ENCODE assay signal across 8 cellular contexts in the genomic region with DNA sequence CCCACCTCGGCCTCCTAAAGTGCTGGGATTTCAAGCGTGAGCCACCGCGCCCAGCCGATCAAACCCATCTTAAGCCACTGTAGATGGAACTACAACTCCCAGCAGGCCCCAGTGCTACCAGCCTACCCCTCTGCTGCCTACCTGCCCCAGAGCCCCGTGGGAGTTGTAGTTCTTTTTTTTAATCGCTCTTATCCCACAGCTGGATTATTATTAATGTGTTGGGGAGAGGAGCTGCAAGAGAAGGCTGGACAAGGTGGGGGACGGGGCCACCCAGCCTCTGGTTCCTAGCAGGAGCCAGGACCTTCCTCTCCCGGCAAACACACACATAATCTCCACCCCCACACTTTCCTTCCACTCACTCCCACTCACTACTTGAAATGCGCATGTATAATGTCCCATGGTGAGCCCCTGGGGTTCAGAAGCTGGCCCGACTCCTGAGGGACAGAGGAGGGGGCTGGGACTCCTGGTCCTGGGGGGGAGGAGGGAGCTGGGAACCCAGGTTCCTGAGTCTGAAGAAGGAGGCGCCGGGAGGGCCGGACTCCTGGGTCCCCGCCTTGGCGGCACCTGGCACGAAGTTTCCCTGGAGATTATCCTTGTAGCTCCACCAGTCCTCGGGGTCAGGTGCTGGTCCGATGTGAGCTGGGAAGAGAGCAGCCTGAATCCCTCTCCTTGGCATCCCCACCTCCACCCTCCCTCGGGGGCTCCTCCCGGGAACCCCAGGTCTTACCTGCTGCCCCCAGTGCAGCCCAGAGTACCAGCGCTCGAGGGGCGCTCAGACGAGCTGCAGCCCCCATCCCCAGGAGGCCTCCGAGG. TPM values are rescaled to one million over a fixed set of nuclear protein-coding genes. Genes with fewer than 3 reads are reported as not detected.
A peak's percentile ranks its signal among the peaks of the same experiment; 100 is the strongest.
DNase-seq lines count a peak whose midpoint lies in the region; ATAC-seq and TF ChIP-seq lines count a peak whose summit lies in the region.

No MANE protein-coding gene starts in this region.

- H3K4me3 ChIP-seq in HUES48 (ENCODE audit: low read depth, low read length) = peak overlapping the region; percentile 95
- H3K4me3 ChIP-seq in OCI-LY3 (ENCODE audit: low read length) = peak overlapping the region; percentile 81
- H3K4me3 ChIP-seq in esophagus (ENCODE audit: low read depth in 1 of 2, low read length in 2 of 2) = peak overlapping the region; percentile 51 to 57
- H3K4me3 ChIP-seq in muscle layer of colon (ENCODE audit: low read depth in 1 of 2, low read length in 2 of 2) = peak overlapping the region; percentile 66 to 86

- H3K79me2 ChIP-seq in OCI-LY3 (ENCODE audit: low read length) = no peaks in the 10 kb centered on the region

- H3K4me1 Mint-ChIP-seq in stimulated activated effector memory CD8-positive, alpha-beta T cell treated with anti-CD3 and anti-CD28 coated beads, Interleukin-12 subunit alpha, Interleukin-12 subunit beta, amount 100 ng/mL, for 72 hours = peaks cover 45% of the 10 kb centered on the region

- H3K36me3 Mint-ChIP-seq in stimulated activated effector memory CD8-positive, alpha-beta T cell treated with anti-CD3 and anti-CD28 coated beads, Interleukin-12 subunit alpha, Interleukin-12 subunit beta, amount 100 ng/mL, for 72 hours = peaks cover 18% of the 10 kb centered on the region

- no peak for TF ChIP-seq CTCF in OCI-LY3 (IDR thresholded peaks at IDR 0.05; ENCODE audit: low read depth, low read length)

- peak; percentile 85 for DNase-seq in DMS 273 treated with DMSO at 0.1 percent for 48 hours (lab: John Stamatoyannopoulos, UW)
- DNase-seq in activated T-cell treated with anti-CD3 and anti-CD28 coated beads for 48 hours (ENCODE audit: low read depth) = peak; percentile 66
- peak; percentile 59 to 83 for DNase-seq in stimulated activated effector memory CD8-positive, alpha-beta T cell treated with anti-CD3 and anti-CD28 coated beads, Interleukin-12 subunit alpha, Interleukin-12 subunit beta, amount 100 ng/mL, for 72 hours (ENCODE audit: low spot score in 2 of 2)

- H3K27ac Mint-ChIP-seq in stimulated activated effector memory CD8-positive, alpha-beta T cell treated with anti-CD3 and anti-CD28 coated beads, Interleukin-12 subunit alpha, Interleukin-12 subunit beta, amount 100 ng/mL, for 72 hours = peak overlapping the region; percentile 96

- peak overlapping the region; percentile 99 for H3K4me2 ChIP-seq in OCI-LY3 (ENCODE audit: low read length)

- H3K9ac ChIP-seq in HUES48 (ENCODE audit: low read depth, low read length) (peak overlapping the region; percentile 7; the same call in 1 of the 2 replicates), OCI-LY3 (ENCODE audit: low read length) (peak overlapping the region; percentile 60), muscle layer of colon (ENCODE audit: low read length) (peak overlapping the region; percentile 82)

- H3K27me3 ChIP-seq in HUES48 (ENCODE audit: control insufficient read depth, insufficient read depth, low read length) = no peaks in the 10 kb centered on the region
- 0 out of 2 replicates have a peak, but pooled peaks cover 4% of the 10 kb centered on the region for H3K27me3 ChIP-seq in OCI-LY3 (ENCODE audit: low read depth, low read length)
- H3K27me3 ChIP-seq in esophagus (ENCODE audit: control insufficient read depth in 1 of 2, insufficient read depth in 2 of 2, low read length in 2 of 2) = no peaks in the 10 kb centered on the region
- no peaks in the 10 kb centered on the region for H3K27me3 ChIP-seq in muscle layer of colon (ENCODE audit: control insufficient read depth in 1 of 2, insufficient read depth in 2 of 2, low read length in 2 of 2)

- peak overlapping the region; percentile 90 for H2AFZ ChIP-seq in OCI-LY3 (ENCODE audit: low read depth, low read length)

- peak; percentile 79 for ATAC-seq in stimulated activated effector memory CD8-positive, alpha-beta T cell treated with anti-CD3 and anti-CD28 coated beads, Interleukin-12 subunit alpha, Interleukin-12 subunit beta, amount 100 ng/mL, for 72 hours
- no peak for ATAC-seq in GM21723 (IDR thresholded peaks at IDR 0.05; ENCODE audit: unreplicated experiment)

- peak overlapping the region; percentile 98 for H3K4me3 Mint-ChIP-seq in stimulated activated effector memory CD8-positive, alpha-beta T cell treated with anti-CD3 and anti-CD28 coated beads, Interleukin-12 subunit alpha, Interleukin-12 subunit beta, amount 100 ng/mL, for 72 hours

- H3K27ac ChIP-seq in HUES48 (ENCODE audit: low read depth, low read length) (peak overlapping the region; percentile 98), OCI-LY3 (ENCODE audit: low read length) (no peak overlapping the region), esophagus (ENCODE audit: low read depth in 2 of 2, low read length in 1 of 2) (peak overlapping the region; percentile 76 to 79), muscle layer of colon (ENCODE audit: low read depth, low read length) (peak overlapping the region; percentile 89)

- H3K9me3 ChIP-seq in HUES48 (ENCODE audit: control insufficient read depth, insufficient read depth, low read length) (no peaks in the 10 kb centered on the region), OCI-LY3 (ENCODE audit: insufficient read depth, low read length) (no peaks in the 10 kb centered on the region), esophagus (ENCODE audit: control insufficient read depth in 2 of 2, insufficient read depth in 1 of 2, low read depth in 1 of 2, low read length in 1 of 2) (no peaks in the 10 kb centered on the region), muscle layer of colon (ENCODE audit: low read length) (no peaks in the 10 kb centered on the region)

- H3K4me1 ChIP-seq in HUES48 (ENCODE audit: control insufficient read depth, insufficient read depth, low read length) (peaks cover 6% of the 10 kb centered on the region; the same call in 1 of the 2 replicates), OCI-LY3 (ENCODE audit: low read length) (peaks cover 8% of the 10 kb centered on the region), esophagus (ENCODE audit: control insufficient read depth in 2 of 2, insufficient read depth in 2 of 2, low read length in 1 of 2) (peaks cover 0 to 7% of the 10 kb centered on the region in 2 donors), muscle layer of colon (ENCODE audit: insufficient read depth, low read length) (peaks cover 21% of the 10 kb centered on the region)

- 1 to 2% methylated on average over 25 to 26 of the region's 26 CpGs for WGBS in esophagus, 2 donors

- H3K36me3 ChIP-seq in HUES48 (ENCODE audit: control insufficient read depth, insufficient read depth, low read length) (no peaks in the 10 kb centered on the region; the same call in 1 of the 2 replicates), OCI-LY3 (replicated peaks; ENCODE audit: low read depth, low read length) (no peaks in the 10 kb centered on the region), esophagus (ENCODE audit: control insufficient read depth in 2 of 2, insufficient read depth in 2 of 2, low read length in 1 of 2) (no peaks in the 10 kb centered on the region), muscle layer of colon (ENCODE audit: insufficient read depth, low read length) (no peaks in the 10 kb centered on the region)

- H4K20me1 ChIP-seq in OCI-LY3 (ENCODE audit: insufficient read depth, low read length) = no peaks in the 10 kb centered on the region

- no peaks in the 10 kb centered on the region for H3K9me3 Mint-ChIP-seq in stimulated activated effector memory CD8-positive, alpha-beta T cell treated with anti-CD3 and anti-CD28 coated beads, Interleukin-12 subunit alpha, Interleukin-12 subunit beta, amount 100 ng/mL, for 72 hours

RNA-seq across cellular contexts. Expression of gene CA11, which starts 0.9 kb away (rescaled TPM):
- 10 to 100 TPM in 1 of 2 donors, 1 to 10 TPM in 1; 6.8 to 12.7 TPM for polyA plus RNA-seq in esophagus

RNA-seq across cellular contexts. Expression of gene DBP, which starts 7.9 kb away (rescaled TPM):
- polyA plus RNA-seq in esophagus = 10 to 100 TPM in 1 of 2 donors, 1 to 10 TPM in 1; 8.9 to 13.3 TPM

RNA-seq across cellular contexts. Expression of gene SPHK2, which starts 25.7 kb away (rescaled TPM):
- polyA plus RNA-seq in esophagus = 10 to 100 TPM in 1 of 2 donors, 1 to 10 TPM in 1; 9.0 to 15.5 TPM

RNA-seq across cellular contexts. Expression of gene RPL18, which starts 26.1 kb away (rescaled TPM):
- polyA plus RNA-seq in esophagus = 1,000 to 10,000 TPM; 2,667 to 2,860 TPM

RNA-seq across cellular contexts. Expression of gene NTN5, which starts 27.8 kb away (rescaled TPM):
- under 1 TPM; 0.25 to 0.39 TPM for polyA plus RNA-seq in esophagus

Comparison
In these comparisons a context has a peak if more than half of its experiments do, and no peak if none do; other contexts are left out.
1. H3K9ac ChIP-seq: peak in every context shown above with its lines; median percentile 82 in muscle layer of colon; 60 in OCI-LY3; 7 in HUES48.